21 cellular contexts compared by ENCODE assay signal in the genomic region with DNA sequence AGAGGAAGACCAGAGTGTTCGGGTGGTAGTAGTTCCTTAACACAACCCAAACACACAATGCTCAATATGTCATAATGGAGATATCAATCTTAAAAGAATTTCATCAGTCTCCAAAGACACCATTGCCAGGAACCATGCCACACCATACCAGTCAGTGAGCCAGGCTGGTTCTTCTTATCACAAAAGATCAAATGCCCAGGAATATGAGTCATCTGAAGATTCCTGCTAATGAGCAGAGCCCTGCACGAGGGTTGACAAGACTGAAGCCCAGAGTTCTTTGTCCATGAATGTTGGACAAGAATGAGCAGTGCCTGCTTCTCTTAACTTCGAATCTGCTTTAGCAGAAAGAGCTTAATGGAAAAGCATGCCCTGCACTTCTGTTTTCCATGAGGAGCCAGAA.
"Had no signal": no experiment of that assay in that cellular context is flagged by ENCODE, and none has a peak within 500 bp of the region (broad histone marks: within the 10 kb centered on the region; RNA-seq: fewer than 3 reads in every experiment).

No MANE protein-coding gene starts in this region.

- H3K27ac ChIP-seq: sigmoid colon, spleen, upper lobe of left lung, WERI-Rb-1 had no signal

- H3K4me3 ChIP-seq: sigmoid colon, spleen, upper lobe of left lung had no signal

- H3K4me1 ChIP-seq: sigmoid colon, spleen, upper lobe of left lung had no signal

- FAIRE-seq: frontal cortex, TTC549 had no signal

- H3K9me3 ChIP-seq: upper lobe of left lung had no signal

- H3K4me3 Mint-ChIP-seq: neural crest cell had no signal

- H3K27me3 ChIP-seq: sigmoid colon, upper lobe of left lung had no signal

- H3K36me3 ChIP-seq: sigmoid colon, spleen, upper lobe of left lung, WERI-Rb-1 had no signal

- H3K27ac Mint-ChIP-seq: activated naive CD4-positive, alpha-beta T cell treated with anti-CD3 and anti-CD28 coated beads, Interleukin-2, amount 50 U/mL, for 72 hours had no signal

- DNase-seq: activated CD4-positive, CD25-positive, alpha-beta regulatory T cell treated with anti-CD3 and anti-CD28 coated beads, Interleukin-2, amount 50 U/mL, for 72 hours; activated gamma-delta T cell treated with Interleukin-2 at 50 U/mL for 16 hours; activated T-cell treated with anti-CD3 and anti-CD28 coated beads, Interleukin-2, amount 50 U/mL, for 1 hour; dermis blood vessel endothelial cell; effector CD8-positive, alpha-beta T cell; glutamatergic neuron; hippocampal formation; left ventricle myocardium superior; occipital lobe; posterior cingulate gyrus; sigmoid colon; spleen; stimulated activated CD4-positive, alpha-beta T cell treated with anti-CD3 and anti-CD28 coated beads, Interleukin-4, amount 100 ng/mL, for 24 hours; stimulated activated naive CD8-positive, alpha-beta T cell treated with anti-CD3 and anti-CD28 coated beads, Interleukin-15, Interleukin-2, amounts not matched to agents 100 U/mL and 50 U/mL, for 24 hours; T-helper 1 cell; upper lobe of left lung; WERI-Rb-1 had no signal
